ENCODE assay signal across 25 cellular contexts in the genomic region with DNA sequence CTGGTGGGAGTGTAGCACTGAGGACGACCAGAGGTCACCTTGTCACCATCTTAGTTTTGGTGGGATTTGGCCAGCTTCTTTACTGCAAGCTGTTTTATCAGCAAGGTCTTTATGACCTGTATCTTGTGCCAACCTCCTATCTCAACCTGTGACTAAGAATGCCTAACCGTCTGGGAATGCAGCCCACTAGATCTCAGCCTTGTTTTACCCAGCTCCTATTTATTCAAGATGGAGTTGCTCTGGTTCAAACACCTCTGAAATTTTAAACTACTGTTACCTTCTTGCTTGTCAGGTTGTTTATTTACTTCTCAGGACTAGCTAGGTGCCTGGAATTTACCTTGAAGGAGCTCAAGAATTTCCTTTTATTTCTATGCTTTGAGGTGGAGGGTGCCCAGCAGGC. TPM values are rescaled to one million over a fixed set of nuclear protein-coding genes. Genes with fewer than 3 reads are reported as not detected.
"Had no signal": no experiment of that assay in that cellular context is flagged by ENCODE, and none has a peak within 500 bp of the region (broad histone marks: within the 10 kb centered on the region; RNA-seq: fewer than 3 reads in every experiment).

No MANE protein-coding gene starts in this region.

- H3K27me3 Mint-ChIP-seq: activated naive CD8-positive, alpha-beta T cell treated with anti-CD3 and anti-CD28 coated beads, Interleukin-2, amount 10 ng/mL, durations not matched to agents 7 days and 5 days had no signal

- FAIRE-seq: frontal cortex had no signal

- H3K4me3 Mint-ChIP-seq: activated naive CD8-positive, alpha-beta T cell treated with anti-CD3 and anti-CD28 coated beads, Interleukin-2, amount 10 ng/mL, durations not matched to agents 7 days and 5 days; activated T-cell treated with anti-CD3 and anti-CD28 coated beads, Interleukin-2, amount 50 U/mL, for 24 hours; activated T-helper 17 cell treated with anti-CD3 and anti-CD28 coated beads, Interleukin-2, amount 50 U/mL, for 72 hours; brain; mesothelial cell of epicardium; natural killer cell treated with Interleukin-12 subunit alpha and Interleukin-12 subunit beta and Interleukin-15 and Interleukin-18, amount 100 ng/mL, for 72 hours had no signal

- H3K27ac Mint-ChIP-seq: activated naive CD8-positive, alpha-beta T cell treated with anti-CD3 and anti-CD28 coated beads, Interleukin-2, amount 10 ng/mL, durations not matched to agents 7 days and 5 days; activated T-cell treated with anti-CD3 and anti-CD28 coated beads, Interleukin-2, amount 50 U/mL, for 24 hours; activated T-helper 17 cell treated with anti-CD3 and anti-CD28 coated beads, Interleukin-2, amount 50 U/mL, for 72 hours; brain; mesothelial cell of epicardium; natural killer cell treated with Interleukin-12 subunit alpha and Interleukin-12 subunit beta and Interleukin-15 and Interleukin-18, amount 100 ng/mL, for 72 hours had no signal

- H3K27ac ChIP-seq: left ventricle myocardium inferior, ovary, prostate gland, stomach, suprapubic skin, transverse colon, uterus had no signal

- H3K27me3 ChIP-seq: ovary, stomach, suprapubic skin, transverse colon, uterus had no signal

- DNase-seq: activated naive CD4-positive, alpha-beta T cell treated with Interleukin-2 at 50 U/mL for 16 hours; activated naive CD8-positive, alpha-beta T cell treated with anti-CD3 and anti-CD28 coated beads, Interleukin-2, amount 10 ng/mL, durations not matched to agents 7 days and 5 days; activated T-cell treated with anti-CD3 and anti-CD28 coated beads, Interleukin-2, amount 50 U/mL, for 24 hours; caudate nucleus; dermis blood vessel endothelial cell; effector CD8-positive, alpha-beta T cell; hippocampal formation; kidney glomerular epithelial cell; left ventricle myocardium inferior; mammary epithelial cell; ovary; stimulated activated CD4-positive, alpha-beta T cell treated with anti-CD3 and anti-CD28 coated beads, Interleukin-1b, Interleukin-23, amount 100 ng/mL, for 48 hours; stomach; T-helper 9 cell; transverse colon; uterus had no signal

- ATAC-seq: activated T-helper 17 cell treated with anti-CD3 and anti-CD28 coated beads, Interleukin-2, amount 50 U/mL, for 72 hours; esophagus mucosa; natural killer cell treated with Interleukin-12 subunit alpha and Interleukin-12 subunit beta and Interleukin-15 and Interleukin-18, amount 100 ng/mL, for 72 hours had no signal

- H3K36me3 ChIP-seq: left ventricle myocardium inferior, ovary, prostate gland, stomach, suprapubic skin, transverse colon, uterus had no signal

- H3K4me3 ChIP-seq: left ventricle myocardium inferior, ovary, prostate gland, stomach, suprapubic skin, transverse colon, uterus had no signal

- H3K4me1 ChIP-seq: left ventricle myocardium inferior, prostate gland, stomach, suprapubic skin, transverse colon, uterus had no signal

- H3K4me1 Mint-ChIP-seq: activated T-helper 17 cell treated with anti-CD3 and anti-CD28 coated beads, Interleukin-2, amount 50 U/mL, for 72 hours; brain; mesothelial cell of epicardium had no signal

- H3K36me3 Mint-ChIP-seq: activated naive CD8-positive, alpha-beta T cell treated with anti-CD3 and anti-CD28 coated beads, Interleukin-2, amount 10 ng/mL, durations not matched to agents 7 days and 5 days; brain; mesothelial cell of epicardium; natural killer cell treated with Interleukin-12 subunit alpha and Interleukin-12 subunit beta and Interleukin-15 and Interleukin-18, amount 100 ng/mL, for 72 hours had no signal

- H3K9me3 ChIP-seq: left ventricle myocardium inferior, ovary, prostate gland, stomach, suprapubic skin, transverse colon, uterus had no signal

- H3K9me3 Mint-ChIP-seq: activated naive CD8-positive, alpha-beta T cell treated with anti-CD3 and anti-CD28 coated beads, Interleukin-2, amount 10 ng/mL, durations not matched to agents 7 days and 5 days; activated T-cell treated with anti-CD3 and anti-CD28 coated beads, Interleukin-2, amount 50 U/mL, for 24 hours; activated T-helper 17 cell treated with anti-CD3 and anti-CD28 coated beads, Interleukin-2, amount 50 U/mL, for 72 hours; mesothelial cell of epicardium; natural killer cell treated with Interleukin-12 subunit alpha and Interleukin-12 subunit beta and Interleukin-15 and Interleukin-18, amount 100 ng/mL, for 72 hours had no signal

RNA-seq across cellular contexts. Expression of a gene that starts 9.5 kb away (rescaled TPM):
- total RNA-seq: activated T-helper 17 cell treated with anti-CD3 and anti-CD28 coated beads, Interleukin-2, amount 50 U/mL, for 72 hours; dermis blood vessel endothelial cell; left ventricle myocardium inferior; natural killer cell treated with Interleukin-12 subunit alpha and Interleukin-12 subunit beta and Interleukin-15 and Interleukin-18, amount 100 ng/mL, for 72 hours; T-helper 1 cell treated with Interleukin-12 subunit alpha and Interleukin-12 subunit beta and Interleukin-4 antibody, amounts not matched to agents 30 ng/mL and 1 ng/mL, for 36 hours had no signal
- polyA plus RNA-seq: mammary epithelial cell, stomach had no signal
